ENCODE assay signal across 17 cellular contexts in the genomic region with DNA sequence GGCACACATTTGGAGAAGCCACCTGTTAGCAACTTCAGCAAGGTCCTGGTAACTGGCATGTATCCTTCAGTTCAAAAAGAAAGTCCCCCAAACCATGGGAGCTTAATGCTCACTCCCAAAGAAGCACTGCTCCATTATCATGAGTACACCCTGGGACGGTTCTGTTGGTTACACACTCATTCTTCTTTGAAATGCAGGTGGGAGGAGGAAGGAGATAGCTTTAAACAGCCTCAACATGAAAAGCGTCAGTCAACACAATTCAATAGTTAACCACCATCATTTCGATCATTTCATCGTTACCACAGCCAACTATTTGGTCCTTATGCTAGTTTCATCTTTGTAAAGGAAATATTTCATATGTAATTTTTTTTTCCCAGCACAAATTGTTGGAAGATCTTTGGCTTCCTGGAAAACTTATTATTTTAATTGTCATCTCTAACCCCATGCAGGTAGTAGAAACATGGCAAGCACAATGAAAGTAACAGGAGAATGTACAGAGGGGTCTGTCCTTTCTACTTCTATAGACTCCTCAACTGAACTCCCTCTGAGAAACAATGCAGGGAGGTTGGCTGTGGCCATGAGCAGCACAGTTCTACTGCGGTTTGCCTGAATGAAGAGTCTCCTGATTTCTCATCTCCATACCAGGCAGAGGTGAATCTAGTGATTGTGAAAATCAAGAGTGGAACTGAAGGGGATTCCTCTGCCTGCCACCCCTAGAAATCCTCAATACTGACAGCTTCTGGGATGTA.
DNase-seq lines count a peak whose midpoint lies in the region; ATAC-seq lines count a peak whose summit lies in the region.
"Had no signal": no experiment of that assay in that cellular context is flagged by ENCODE, and none has a peak within 500 bp of the region (broad histone marks: within the 10 kb centered on the region; RNA-seq: fewer than 3 reads in every experiment).

No MANE protein-coding gene starts in this region.

- peak overlapping the region; percentile 35 to 93 (median 37) for H3K4me3 Mint-ChIP-seq in T-cell
- H3K4me3 Mint-ChIP-seq in effector memory CD8-positive, alpha-beta T cell = peak overlapping the region; percentile 34 to 92
- H3K4me3 Mint-ChIP-seq in stimulated activated naive CD8-positive, alpha-beta T cell treated with anti-CD3 and anti-CD28 coated beads, Interleukin-15, Interleukin-2, amounts not matched to agents 100 ng/mL and 50 ng/mL, for 24 hours = peak overlapping the region; percentile 81
- H3K4me3 Mint-ChIP-seq: neural progenitor cell had no signal

- no peaks in the 10 kb centered on the region for H3K36me3 ChIP-seq in HAP-1 (replicated peaks)
- H3K36me3 ChIP-seq: neural progenitor cell, transverse colon had no signal

- peaks cover 24% of the 10 kb centered on the region for H3K36me3 Mint-ChIP-seq in T-cell
- H3K36me3 Mint-ChIP-seq in effector memory CD8-positive, alpha-beta T cell (ENCODE audit: insufficient read depth) = peaks cover 36% of the 10 kb centered on the region
- peaks cover 22% of the 10 kb centered on the region for H3K36me3 Mint-ChIP-seq in stimulated activated naive CD8-positive, alpha-beta T cell treated with anti-CD3 and anti-CD28 coated beads, Interleukin-15, Interleukin-2, amounts not matched to agents 100 ng/mL and 50 ng/mL, for 24 hours (ENCODE audit: low read depth)
- H3K36me3 Mint-ChIP-seq: neural progenitor cell had no signal

- no peak overlapping the region for H3K4me3 ChIP-seq in HAP-1
- H3K4me3 ChIP-seq: hepatocyte, neural progenitor cell, transverse colon had no signal

- no peaks in the 10 kb centered on the region for H3K9me3 Mint-ChIP-seq in T-cell
- no peaks in the 10 kb centered on the region for H3K9me3 Mint-ChIP-seq in effector memory CD8-positive, alpha-beta T cell
- H3K9me3 Mint-ChIP-seq in stimulated activated naive CD8-positive, alpha-beta T cell treated with anti-CD3 and anti-CD28 coated beads, Interleukin-15, Interleukin-2, amounts not matched to agents 100 ng/mL and 50 ng/mL, for 24 hours = peaks cover 5% of the 10 kb centered on the region

- H3K27me3 Mint-ChIP-seq in T-cell = no peaks in the 10 kb centered on the region
- no peaks in the 10 kb centered on the region for H3K27me3 Mint-ChIP-seq in effector memory CD8-positive, alpha-beta T cell
- H3K27me3 Mint-ChIP-seq in stimulated activated naive CD8-positive, alpha-beta T cell treated with anti-CD3 and anti-CD28 coated beads, Interleukin-15, Interleukin-2, amounts not matched to agents 100 ng/mL and 50 ng/mL, for 24 hours = no peaks in the 10 kb centered on the region

- H3K4me1 Mint-ChIP-seq in T-cell = peaks cover 83 to 90% (median 84%) of the 10 kb centered on the region in 3 donors
- H3K4me1 Mint-ChIP-seq in effector memory CD8-positive, alpha-beta T cell (ENCODE audit: low read depth in 2 of 2) = peaks cover 56 to 72% of the 10 kb centered on the region in 2 donors
- H3K4me1 Mint-ChIP-seq in stimulated activated naive CD8-positive, alpha-beta T cell treated with anti-CD3 and anti-CD28 coated beads, Interleukin-15, Interleukin-2, amounts not matched to agents 100 ng/mL and 50 ng/mL, for 24 hours (ENCODE audit: low read depth) = peaks cover 89% of the 10 kb centered on the region

- DNase-seq in activated naive CD4-positive, alpha-beta T cell treated with Interleukin-2 at 50 U/mL for 16 hours = peak; percentile 20
- DNase-seq in activated naive CD4-positive, alpha-beta T cell (lab: John Stamatoyannopoulos, UW) = no peak
- DNase-seq in T-cell = no peak
- DNase-seq in effector memory CD8-positive, alpha-beta T cell = no peak
- DNase-seq in cerebellum (ENCODE audit: low spot score) = no peak
- no peak for DNase-seq in HAP-1 (ENCODE audit: low spot score in 2 of 2)
- DNase-seq: activated CD4-positive, CD25-positive, alpha-beta regulatory T cell treated with anti-CD3 and anti-CD28 coated beads, Interleukin-2, amount 50 U/mL, for 72 hours; DMS53; IMR-90; left ventricle myocardium superior; NCI-H446 treated with DMSO at 0.1 percent for 48 hours; transverse colon had no signal

- in situ Hi-C loops in HAP-1 (cut with MboI; ENCODE audit: low sequenced_read_pairs) = no loop called here

- H3K9me3 ChIP-seq in HAP-1 = no peaks in the 10 kb centered on the region
- H3K9me3 ChIP-seq: transverse colon had no signal

- H3K4me1 ChIP-seq in HAP-1 = peaks cover 21% of the 10 kb centered on the region

- ATAC-seq in T-cell (replicated peaks in 1 of 4) (peak in 2 of 4 experiments; percentile 21 to 33), GM21381 (IDR thresholded peaks at IDR 0.05; ENCODE audit: unreplicated experiment) (no peak)
- no peak for ATAC-seq in effector memory CD8-positive, alpha-beta T cell (replicated peaks)
- ATAC-seq: esophagus mucosa, left ventricle myocardium superior had no signal

- CTCF ChIA-PET in T-cell (lab: Charles Lee) = no interaction called here

- POLR2A ChIA-PET in T-cell (lab: Charles Lee) = interaction anchor here (0.5 to 0.7 kb wide), 5 partner anchors 7 to 158 kb away, joined by 3 to 7 read pairs (median 4); no protein-coding TSS in a partner anchor

- peak overlapping the region; percentile 65 to 81 for H3K27ac Mint-ChIP-seq in T-cell
- peak overlapping the region; percentile 83 to 95 for H3K27ac Mint-ChIP-seq in effector memory CD8-positive, alpha-beta T cell
- H3K27ac Mint-ChIP-seq in stimulated activated naive CD8-positive, alpha-beta T cell treated with anti-CD3 and anti-CD28 coated beads, Interleukin-15, Interleukin-2, amounts not matched to agents 100 ng/mL and 50 ng/mL, for 24 hours = peak overlapping the region; percentile 96
- H3K27ac Mint-ChIP-seq: neural progenitor cell had no signal

- no peaks in the 10 kb centered on the region for H3K27me3 ChIP-seq in HAP-1 (ENCODE audit: low read depth)
- H3K27me3 ChIP-seq: hepatocyte, neural progenitor cell, transverse colon had no signal
